ENCODE assay signal across 19 cellular contexts in the genomic region with DNA sequence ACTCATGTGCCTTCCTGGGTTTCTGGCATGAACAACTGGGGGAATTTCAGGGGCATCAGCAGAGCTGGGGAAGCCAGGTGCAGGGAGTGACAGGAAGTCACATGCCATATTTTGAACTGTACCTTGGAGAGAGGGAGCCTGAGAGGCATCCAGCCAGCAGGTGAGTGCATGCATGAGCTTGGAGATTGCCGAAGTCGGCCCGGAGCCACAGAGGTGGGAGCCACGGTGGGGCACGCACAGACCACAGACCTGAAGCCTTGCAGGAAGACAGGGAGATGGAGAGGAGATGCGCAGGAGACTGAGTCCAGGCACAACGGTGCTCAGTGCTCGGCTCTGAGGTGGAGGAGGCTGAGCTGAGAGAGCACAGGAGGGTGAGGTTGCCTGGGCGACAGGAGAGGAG. TPM values are rescaled to one million over a fixed set of nuclear protein-coding genes. Genes with fewer than 3 reads are reported as not detected.
DNase-seq lines count a peak whose midpoint lies in the region; ATAC-seq and TF ChIP-seq lines count a peak whose summit lies in the region.
"Had no signal": no experiment of that assay in that cellular context is flagged by ENCODE, and none has a peak within 500 bp of the region (broad histone marks: within the 10 kb centered on the region; RNA-seq: fewer than 3 reads in every experiment).

No MANE protein-coding gene starts in this region.

- H2BK120ac ChIP-seq in mesenchymal stem cell (ENCODE audit: low read depth, low read length), result no peak overlapping the region

- H3K18ac ChIP-seq in mesenchymal stem cell (ENCODE audit: low read depth in 1 of 2, low read length in 2 of 2), result peak overlapping the region in 1 of 2 experiments; percentile 17

- no TSS peak for BruUV-seq in OCI-LY7 (replicated peaks; lab: Mats Ljungman, UMichigan)

- H3K27ac ChIP-seq in left ventricle myocardium inferior (replicated peaks) (peak overlapping the region; percentile 52), OCI-LY7 (ENCODE audit: low read depth, low read length, poor library complexity, severe bottlenecking) (peak overlapping the region; percentile 5), mesenchymal stem cell (ENCODE audit: low read length, poor library complexity, severe bottlenecking) (no peak overlapping the region), tibial nerve (peak overlapping the region; percentile 65 to 95 (median 91))
- H3K27ac ChIP-seq: brain microvascular endothelial cell had no signal

- H3K9me3 Mint-ChIP-seq in activated naive CD4-positive, alpha-beta T cell treated with anti-CD3 and anti-CD28 coated beads, Interleukin-2, amount 10 ng/mL, durations not matched to agents 7 days and 5 days, result no peaks in the 10 kb centered on the region
- H3K9me3 Mint-ChIP-seq: activated CD4-positive, alpha-beta memory T cell treated with anti-CD3 and anti-CD28 coated beads, Interleukin-2, amount 10 ng/mL, durations not matched to agents 7 days and 5 days; activated naive CD4-positive, alpha-beta T cell treated with anti-CD3 and anti-CD28 coated beads, Interleukin-2, amount 50 U/mL, for 24 hours; stimulated activated naive CD8-positive, alpha-beta T cell treated with anti-CD3 and anti-CD28 coated beads, Interleukin-15, amount 100 ng/mL, for 72 hours had no signal

- H4K91ac ChIP-seq in mesenchymal stem cell (ENCODE audit: low read length), result no peak overlapping the region

- H3K14ac ChIP-seq in mesenchymal stem cell (ENCODE audit: low read length in 2 of 2), result no peak overlapping the region

- intact Hi-C loops in left ventricle myocardium inferior (cut with micrococcal nuclease) (loop anchor here (5.0 to 10.0 kb wide), 2 partner anchors 132 to 304 kb away; no protein-coding TSS in a partner anchor), left cardiac atrium (cut with DNase I) (loop anchor here (2.0 to 5.0 kb wide), 3 partner anchors 129 to 304 kb away; no protein-coding TSS in a partner anchor), OCI-LY7 (cut with micrococcal nuclease; ENCODE audit: unreplicated experiment) (loop anchor here (1.0 to 5.0 kb wide), 2 partner anchors 92 to 489 kb away; partner anchors contain the start of gene KPNA3)

- 94% methylated on average over 9 of the region's 9 CpGs for WGBS in mesenchymal stem cell
- 89 to 92% methylated on average over 9 of the region's 9 CpGs for WGBS in tibial nerve, 2 donors

- H3K36me3 ChIP-seq in left ventricle myocardium inferior, result no peaks in the 10 kb centered on the region
- H3K36me3 ChIP-seq in OCI-LY7 (ENCODE audit: insufficient read depth, low read length), result peaks cover 5% of the 10 kb centered on the region; the same call in 1 of the 2 replicates
- H3K36me3 ChIP-seq in mesenchymal stem cell (ENCODE audit: control insufficient read depth in 1 of 2, insufficient read depth in 2 of 2, low read depth in 1 of 2, low read length in 2 of 2), result peaks cover 0 to 3% of the 10 kb centered on the region in 2 experiments
- no peaks in the 10 kb centered on the region for H3K36me3 ChIP-seq in tibial nerve
- H3K36me3 ChIP-seq: brain microvascular endothelial cell, right atrium auricular region had no signal

- CTCF ChIA-PET in OCI-LY7 (lab: Charles Lee; ENCODE audit: unreplicated experiment), result no interaction called here
- CTCF ChIA-PET in activated naive CD4-positive, alpha-beta T cell treated with anti-CD3 and anti-CD28 coated beads, Interleukin-2, amount 10 ng/mL, durations not matched to agents 7 days and 5 days (lab: Charles Lee), result interaction anchor here (0.7 to 2.4 kb wide), 5 partner anchors 10 to 317 kb away, joined by 3 to 9 read pairs (median 5); no protein-coding TSS in a partner anchor

- ATAC-seq in left cardiac atrium (no peak), GM18870 (IDR thresholded peaks at IDR 0.05; ENCODE audit: unreplicated experiment) (no peak), HG03196 (IDR thresholded peaks at IDR 0.05; ENCODE audit: unreplicated experiment) (no peak)
- ATAC-seq: stimulated activated naive CD8-positive, alpha-beta T cell treated with anti-CD3 and anti-CD28 coated beads, Interleukin-15, amount 100 ng/mL, for 72 hours had no signal

- no peaks in the 10 kb centered on the region for H3K79me1 ChIP-seq in mesenchymal stem cell (replicated peaks; ENCODE audit: low read length, poor library complexity, severe bottlenecking)

- H3K27me3 Mint-ChIP-seq in activated naive CD4-positive, alpha-beta T cell treated with anti-CD3 and anti-CD28 coated beads, Interleukin-2, amount 10 ng/mL, durations not matched to agents 7 days and 5 days, result peaks cover 4% of the 10 kb centered on the region
- H3K27me3 Mint-ChIP-seq: activated CD4-positive, alpha-beta memory T cell treated with anti-CD3 and anti-CD28 coated beads, Interleukin-2, amount 10 ng/mL, durations not matched to agents 7 days and 5 days; activated naive CD4-positive, alpha-beta T cell treated with anti-CD3 and anti-CD28 coated beads, Interleukin-2, amount 50 U/mL, for 24 hours; stimulated activated naive CD8-positive, alpha-beta T cell treated with anti-CD3 and anti-CD28 coated beads, Interleukin-15, amount 100 ng/mL, for 72 hours had no signal

- H3K9me3 ChIP-seq in left ventricle myocardium inferior (replicated peaks) (no peaks in the 10 kb centered on the region), OCI-LY7 (ENCODE audit: low read length) (no peaks in the 10 kb centered on the region), mesenchymal stem cell (ENCODE audit: control insufficient read depth, low read length) (no peaks in the 10 kb centered on the region), tibial nerve (no peaks in the 10 kb centered on the region)
- H3K9me3 ChIP-seq: mucosa of descending colon, right atrium auricular region had no signal

- H2BK12ac ChIP-seq in mesenchymal stem cell (ENCODE audit: low read length in 2 of 2), result peak overlapping the region in 1 of 2 experiments; percentile 15

- no peak overlapping the region for H3K4me3 Mint-ChIP-seq in activated naive CD4-positive, alpha-beta T cell treated with anti-CD3 and anti-CD28 coated beads, Interleukin-2, amount 10 ng/mL, durations not matched to agents 7 days and 5 days
- H3K4me3 Mint-ChIP-seq: activated CD4-positive, alpha-beta memory T cell treated with anti-CD3 and anti-CD28 coated beads, Interleukin-2, amount 10 ng/mL, durations not matched to agents 7 days and 5 days; activated naive CD4-positive, alpha-beta T cell treated with anti-CD3 and anti-CD28 coated beads, Interleukin-2, amount 50 U/mL, for 24 hours; stimulated activated naive CD8-positive, alpha-beta T cell treated with anti-CD3 and anti-CD28 coated beads, Interleukin-15, amount 100 ng/mL, for 72 hours had no signal

- no peak overlapping the region for H4K8ac ChIP-seq in mesenchymal stem cell (ENCODE audit: low read length)

- H3K27me3 ChIP-seq in left ventricle myocardium inferior (ENCODE audit: low read depth), result no peaks in the 10 kb centered on the region
- H3K27me3 ChIP-seq in mesenchymal stem cell (ENCODE audit: control insufficient read depth in 1 of 2, insufficient read depth in 1 of 2, low read length in 2 of 2), result no peaks in the 10 kb centered on the region
- H3K27me3 ChIP-seq in tibial nerve, result no peaks in the 10 kb centered on the region
- H3K27me3 ChIP-seq: brain microvascular endothelial cell, right atrium auricular region had no signal

- DNase-seq in left ventricle myocardium inferior (no peak), left cardiac atrium (no peak), OCI-LY7 (ENCODE audit: low spot score) (no peak), mesenchymal stem cell (no peak), tibial nerve (ENCODE audit: low spot score in 2 of 2) (no peak)
- DNase-seq in activated naive CD4-positive, alpha-beta T cell treated with anti-CD3 and anti-CD28 coated beads, Interleukin-2, amount 10 ng/mL, durations not matched to agents 7 days and 5 days, result no peak
- DNase-seq: activated CD4-positive, alpha-beta memory T cell treated with anti-CD3 and anti-CD28 coated beads, Interleukin-2, amount 10 ng/mL, durations not matched to agents 7 days and 5 days; activated T-cell treated with anti-CD3 and anti-CD28 coated beads, Interleukin-2, amount 50 U/mL, for 1 hour; brain microvascular endothelial cell; dermis blood vessel endothelial cell; KBM-7; NCI-H446; SHP77; stimulated activated naive CD8-positive, alpha-beta T cell treated with anti-CD3 and anti-CD28 coated beads, Interleukin-15, amount 100 ng/mL, for 72 hours had no signal

- TF ChIP-seq CTCF in left ventricle myocardium inferior (IDR thresholded peaks at IDR 0.05; ENCODE audit: borderline replicate concordance) (no peak), OCI-LY7 (conservative IDR thresholded peaks at IDR 0.05; ENCODE audit: low read length) (no peak), tibial nerve (IDR thresholded peaks at IDR 0.05) (no peak)

- H3K4me1 ChIP-seq in left ventricle myocardium inferior (peaks cover 36% of the 10 kb centered on the region), OCI-LY7 (ENCODE audit: insufficient read depth, low read length, poor library complexity, severe bottlenecking) (peaks cover 51% of the 10 kb centered on the region), mesenchymal stem cell (ENCODE audit: control insufficient read depth, insufficient read depth, low read depth, low read length) (peaks cover 4% of the 10 kb centered on the region), tibial nerve (peaks cover 3 to 97% (median 43%) of the 10 kb centered on the region in 4 donors)

- no peak overlapping the region for H2AK5ac ChIP-seq in mesenchymal stem cell (ENCODE audit: low read length, severe bottlenecking)

- H4K20me1 ChIP-seq in OCI-LY7 (ENCODE audit: insufficient read depth, low read length), result no peaks in the 10 kb centered on the region

- peak overlapping the region; percentile 0; the same call in 1 of the 2 replicates for H2AFZ ChIP-seq in OCI-LY7 (ENCODE audit: low read length)
- H2AFZ ChIP-seq in mesenchymal stem cell (ENCODE audit: low read depth, low read length), result no peak overlapping the region

- no peaks in the 10 kb centered on the region for H3K9me2 ChIP-seq in OCI-LY7 (ENCODE audit: insufficient read depth, low read length)

- TF ChIP-seq EP300 in tibial nerve (IDR thresholded peaks at IDR 0.05), result no peak

- peak overlapping the region; percentile 53 for H3K4me2 ChIP-seq in OCI-LY7 (ENCODE audit: low read length)
- H3K4me2 ChIP-seq in mesenchymal stem cell (ENCODE audit: low read length, poor library complexity, severe bottlenecking), result no peak overlapping the region

- H2BK5ac ChIP-seq in mesenchymal stem cell (ENCODE audit: low read depth, low read length, poor library complexity, severe bottlenecking), result no peak overlapping the region

- no peak overlapping the region for H3K27ac Mint-ChIP-seq in activated naive CD4-positive, alpha-beta T cell treated with anti-CD3 and anti-CD28 coated beads, Interleukin-2, amount 10 ng/mL, durations not matched to agents 7 days and 5 days
- H3K27ac Mint-ChIP-seq: activated CD4-positive, alpha-beta memory T cell treated with anti-CD3 and anti-CD28 coated beads, Interleukin-2, amount 10 ng/mL, durations not matched to agents 7 days and 5 days; activated naive CD4-positive, alpha-beta T cell treated with anti-CD3 and anti-CD28 coated beads, Interleukin-2, amount 50 U/mL, for 24 hours had no signal

- no peak for TF ChIP-seq POLR2A in tibial nerve (IDR thresholded peaks at IDR 0.05)

- H3K4me1 Mint-ChIP-seq in activated naive CD4-positive, alpha-beta T cell treated with anti-CD3 and anti-CD28 coated beads, Interleukin-2, amount 10 ng/mL, durations not matched to agents 7 days and 5 days, result peaks cover 21% of the 10 kb centered on the region

- H3K36me3 Mint-ChIP-seq in activated naive CD4-positive, alpha-beta T cell treated with anti-CD3 and anti-CD28 coated beads, Interleukin-2, amount 10 ng/mL, durations not matched to agents 7 days and 5 days, result no peaks in the 10 kb centered on the region
- H3K36me3 Mint-ChIP-seq: activated naive CD4-positive, alpha-beta T cell treated with anti-CD3 and anti-CD28 coated beads, Interleukin-2, amount 50 U/mL, for 24 hours had no signal

- H3K23ac ChIP-seq in mesenchymal stem cell (ENCODE audit: low read length in 2 of 2), result no peak overlapping the region

- no peak overlapping the region for H3K9ac ChIP-seq in mesenchymal stem cell (ENCODE audit: low read length)

- POLR2A ChIA-PET in OCI-LY7 (lab: Charles Lee), result interaction anchor here (0.6 to 1.2 kb wide), 6 partner anchors 47 to 134 kb away, joined by 3 to 6 read pairs (median 3); no protein-coding TSS in a partner anchor

- H3K4ac ChIP-seq in mesenchymal stem cell (ENCODE audit: low read depth in 1 of 2, low read length in 2 of 2), result peak overlapping the region in 1 of 2 experiments; percentile 40

- H3K79me2 ChIP-seq in OCI-LY7 (ENCODE audit: insufficient read depth, low read depth, low read length), result no peaks in the 10 kb centered on the region

- peak overlapping the region; percentile 13 for H2BK15ac ChIP-seq in mesenchymal stem cell (ENCODE audit: low read depth, poor library complexity, severe bottlenecking)

- H3K4me3 ChIP-seq in left ventricle myocardium inferior (no peak overlapping the region), OCI-LY7 (ENCODE audit: low read depth, low read length, poor library complexity, severe bottlenecking) (no peak overlapping the region), mesenchymal stem cell (ENCODE audit: insufficient read depth in 1 of 2, low read depth in 1 of 2, low read length in 2 of 2) (no peak overlapping the region), tibial nerve (no peak overlapping the region)
- H3K4me3 ChIP-seq: mucosa of descending colon, right atrium auricular region had no signal

RNA-seq across cellular contexts. Expression of gene CDADC1, which starts 55.1 kb away (rescaled TPM):
- total RNA-seq in left ventricle myocardium inferior, result 11.4 TPM
- total RNA-seq in left cardiac atrium, result 10 to 100 TPM; 11.7 to 13.6 TPM
- 9.1 and 18.8 TPM in 2 replicates for total RNA-seq in OCI-LY7 (2014; rRNA removed; shearing (Covaris generic))
- 10.3 and 12.5 TPM in 2 replicates for total RNA-seq in OCI-LY7 (2022)
- 10.1 TPM for polyA plus RNA-seq in mesenchymal stem cell (2013, experiment 1 of 2)
- polyA plus RNA-seq in mesenchymal stem cell (2013, experiment 2 of 2), result 10.0 TPM
- 10 to 100 TPM in 3 of 4 donors, 1 to 10 TPM in 1; 9.0 to 19.5 (median 14.1) TPM for total RNA-seq in tibial nerve
